ENCODE assay signal across 24 cellular contexts in genomic region chr20:43564993-43565757, GRCh38.
DNase-seq lines count a peak whose midpoint lies in the region; ATAC-seq and TF ChIP-seq lines count a peak whose summit lies in the region.
"Had no signal": no experiment of that assay in that cellular context is flagged by ENCODE, and none has a peak within 500 bp of the region (broad histone marks: within the 10 kb centered on the region; RNA-seq: fewer than 3 reads in every experiment).

No MANE protein-coding gene starts in this region.

- no peak for DNase-seq in RWPE2 (ENCODE audit: low spot score)
- peak in 56 of 61 donors; percentile 10 to 81 (median 60) for DNase-seq in caudate nucleus (lab: John Stamatoyannopoulos, UW)
- peak; percentile 90 for DNase-seq in medulla oblongata (ENCODE audit: extremely low spot score)
- DNase-seq in substantia nigra (lab: John Stamatoyannopoulos, UW): peak in 48 of 49 donors; percentile 17 to 88 (median 70)
- no peak for DNase-seq in HAP-1 (ENCODE audit: low spot score in 2 of 2)
- no peak for DNase-seq in UCSD-AML1 (lab: John Stamatoyannopoulos, UW; ENCODE audit: unreplicated experiment)
- DNase-seq: activated CD8-positive, alpha-beta T cell treated with anti-CD3 and anti-CD28 coated beads, Interleukin-2, amount 10 ng/mL, durations not matched to agents 7 days and 5 days; activated naive CD4-positive, alpha-beta T cell; activated T-cell treated with anti-CD3 and anti-CD28 coated beads, Interleukin-2, amount 50 U/mL, for 1 hour; DMS79 treated with DMSO at 0.1 percent for 48 hours; heart right ventricle; natural killer cell; NCI-H1417; NCI-H446 treated with DMSO at 0.1 percent for 48 hours; NK-92 treated with Interleukin-12 subunit alpha and Interleukin-12 subunit beta, amount 100 ng/mL, for 24 hours; stimulated activated CD4-positive, alpha-beta T cell treated with anti-CD3 and anti-CD28 coated beads, Interleukin-2, amount 100 ng/mL, for 24 hours; stimulated activated naive CD4-positive, alpha-beta T cell treated with Interleukin-2 at 50 U/mL for 16 hours; T1000; trophoblast cell had no signal

- no peak overlapping the region for H3K27ac ChIP-seq in RWPE2 (ENCODE audit: poor library complexity, severe bottlenecking)
- peak overlapping the region; percentile 90 for H3K27ac ChIP-seq in caudate nucleus (ENCODE audit: low read depth, low read length)
- H3K27ac ChIP-seq in substantia nigra (ENCODE audit: low read depth, low read length, poor library complexity, severe bottlenecking): peak overlapping the region; percentile 95
- H3K27ac ChIP-seq: ascending aorta, heart right ventricle, parathyroid adenoma, skin epidermis had no signal

- no peaks in the 10 kb centered on the region for H3K36me3 ChIP-seq in RWPE2 (ENCODE audit: low read depth)
- no peaks in the 10 kb centered on the region for H3K36me3 ChIP-seq in HAP-1 (replicated peaks)
- H3K36me3 ChIP-seq: ascending aorta, heart right ventricle had no signal

- H3K4me1 ChIP-seq in RWPE2 (ENCODE audit: insufficient read depth, poor library complexity, severe bottlenecking): no peaks in the 10 kb centered on the region
- H3K4me1 ChIP-seq in HAP-1: no peaks in the 10 kb centered on the region
- H3K4me1 ChIP-seq: ascending aorta, parathyroid adenoma had no signal

- in situ Hi-C loops in HAP-1 (cut with MboI; ENCODE audit: low sequenced_read_pairs): no loop called here

- no peaks in the 10 kb centered on the region for H3K27me3 ChIP-seq in RWPE2 (ENCODE audit: insufficient read depth, poor library complexity, severe bottlenecking)
- no peaks in the 10 kb centered on the region for H3K27me3 ChIP-seq in HAP-1 (ENCODE audit: low read depth)
- H3K27me3 ChIP-seq: ascending aorta, heart right ventricle had no signal

- TF ChIP-seq CTCF in RWPE2 (IDR thresholded peaks at IDR 0.05; ENCODE audit: poor library complexity, severe bottlenecking): no peak

- H3K4me3 ChIP-seq in RWPE2 (ENCODE audit: severe bottlenecking): no peak overlapping the region
- H3K4me3 ChIP-seq in HAP-1: no peak overlapping the region
- H3K4me3 ChIP-seq: ascending aorta, heart right ventricle, skin epidermis had no signal

- ATAC-seq in RWPE2 (ENCODE audit: low read depth): peak; percentile 13; the same call in 1 of the 3 replicates
- no peak for ATAC-seq in HG03521 (IDR thresholded peaks at IDR 0.05; ENCODE audit: unreplicated experiment)
- ATAC-seq: activated CD4-positive, CD25-positive, alpha-beta regulatory T cell treated with anti-CD3 and anti-CD28 coated beads, Interleukin-2, amount 50 U/mL, for 24 hours; activated CD8-positive, alpha-beta T cell treated with anti-CD3 and anti-CD28 coated beads, Interleukin-2, amount 10 ng/mL, durations not matched to agents 7 days and 5 days; heart right ventricle had no signal

- no peaks in the 10 kb centered on the region for H3K9me3 ChIP-seq in RWPE2 (ENCODE audit: severe bottlenecking)
- no peaks in the 10 kb centered on the region for H3K9me3 ChIP-seq in HAP-1
- H3K9me3 ChIP-seq: ascending aorta, heart right ventricle had no signal

Comparison
In these comparisons a context has a peak if more than half of its experiments do, and no peak if none do; other contexts are left out.
1. DNase-seq: peak in caudate nucleus (56 of 61), medulla oblongata (single experiment) and substantia nigra (48 of 49); none in RWPE2 (single experiment), HAP-1 (0 of 2) and UCSD-AML1 (single experiment).